Comparison of ENCODE assay signal across 32 cellular contexts in the genomic region with DNA sequence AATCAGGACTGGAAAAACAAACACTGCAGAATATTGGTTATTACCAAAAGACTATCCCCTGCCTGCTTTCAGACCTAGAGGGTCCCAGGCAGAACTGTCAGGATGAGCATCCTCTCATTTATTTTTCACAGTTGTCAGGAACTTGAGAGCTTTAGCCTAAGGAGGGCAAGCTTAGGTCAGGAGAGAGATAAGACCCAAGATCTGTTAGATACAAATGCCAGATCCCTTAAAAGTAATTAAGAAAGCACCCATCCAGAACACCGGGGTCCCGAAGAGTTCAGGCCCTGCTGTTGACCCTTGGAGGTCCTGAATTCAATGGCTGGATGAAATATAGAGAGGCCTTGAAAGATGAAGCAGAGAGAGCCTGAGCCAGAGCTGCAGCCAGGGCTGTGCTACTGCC. TPM values are rescaled to one million over a fixed set of nuclear protein-coding genes. Genes with fewer than 3 reads are reported as not detected.
"Had no signal": no experiment of that assay in that cellular context is flagged by ENCODE, and none has a peak within 500 bp of the region (broad histone marks: within the 10 kb centered on the region; RNA-seq: fewer than 3 reads in every experiment).

No MANE protein-coding gene starts in this region.

- H3K4me1 Mint-ChIP-seq: naive B cell; stimulated activated naive B cell treated with anti-CD40 and anti-IgM and Interleukin-4, amounts not matched to agents 10 μg/mL and 1 μg/mL and 100 μg/mL, for 72 hours had no signal

- DNase-seq: cerebellar nuclear complex; dorsolateral prefrontal cortex; effector CD4-positive, alpha-beta T cell; foreskin fibroblast; gastrocnemius medialis; head of caudate nucleus; kidney; left lung; mammary epithelial cell; mucosa of descending colon; naive B cell; occipital lobe; ovary; posterior cingulate gyrus; psoas muscle; right cardiac atrium; spleen; stimulated activated naive B cell treated with anti-CD40 and anti-IgM and Interleukin-4, amounts not matched to agents 10 μg/mL and 1 μg/mL and 100 μg/mL, for 72 hours; upper lobe of right lung; uterus had no signal

- H3K27ac ChIP-seq: dorsolateral prefrontal cortex, epithelial cell of prostate, gastrocnemius medialis, hepatocyte, left lung, ovary, psoas muscle, skin epidermis, spleen, thoracic aorta, tibial nerve, upper lobe of right lung, uterus had no signal

- H3K9me3 Mint-ChIP-seq: naive B cell; natural killer cell treated with Interleukin-12 subunit alpha and Interleukin-12 subunit beta and Interleukin-15 and Interleukin-18, amount 100 ng/mL, for 72 hours; stimulated activated naive B cell treated with anti-CD40 and anti-IgM and Interleukin-4, amounts not matched to agents 10 μg/mL and 1 μg/mL and 100 μg/mL, for 72 hours; stimulated activated naive CD8-positive, alpha-beta T cell treated with anti-CD3 and anti-CD28 coated beads, Interleukin-15, Interleukin-2, amounts not matched to agents 100 ng/mL and 50 ng/mL, for 24 hours had no signal

- H3K4me1 ChIP-seq: gastrocnemius medialis, left lung, psoas muscle, spleen, tibial nerve, upper lobe of right lung, uterus had no signal

- H3K36me3 ChIP-seq: gastrocnemius medialis, left lung, ovary, spleen, thoracic aorta, tibial nerve, upper lobe of right lung, uterus had no signal

- H3K27ac Mint-ChIP-seq: natural killer cell treated with Interleukin-12 subunit alpha and Interleukin-12 subunit beta and Interleukin-15 and Interleukin-18, amount 100 ng/mL, for 72 hours; stimulated activated naive B cell treated with anti-CD40 and anti-IgM and Interleukin-4, amounts not matched to agents 10 μg/mL and 1 μg/mL and 100 μg/mL, for 72 hours; stimulated activated naive CD8-positive, alpha-beta T cell treated with anti-CD3 and anti-CD28 coated beads, Interleukin-15, Interleukin-2, amounts not matched to agents 100 ng/mL and 50 ng/mL, for 24 hours had no signal

- H3K4me3 Mint-ChIP-seq: naive B cell; natural killer cell treated with Interleukin-12 subunit alpha and Interleukin-12 subunit beta and Interleukin-15 and Interleukin-18, amount 100 ng/mL, for 72 hours; stimulated activated naive B cell treated with anti-CD40 and anti-IgM and Interleukin-4, amounts not matched to agents 10 μg/mL and 1 μg/mL and 100 μg/mL, for 72 hours; stimulated activated naive CD8-positive, alpha-beta T cell treated with anti-CD3 and anti-CD28 coated beads, Interleukin-15, Interleukin-2, amounts not matched to agents 100 ng/mL and 50 ng/mL, for 24 hours had no signal

- H3K4me3 ChIP-seq: dorsolateral prefrontal cortex, gastrocnemius medialis, hepatocyte, left lung, mucosa of descending colon, ovary, psoas muscle, skin epidermis, spleen, thoracic aorta, tibial nerve, upper lobe of right lung, uterus had no signal

- H3K27me3 Mint-ChIP-seq: naive B cell; stimulated activated naive CD8-positive, alpha-beta T cell treated with anti-CD3 and anti-CD28 coated beads, Interleukin-15, Interleukin-2, amounts not matched to agents 100 ng/mL and 50 ng/mL, for 24 hours had no signal

- H3K9me3 ChIP-seq: gastrocnemius medialis, left lung, mucosa of descending colon, ovary, psoas muscle, spleen, thoracic aorta, tibial nerve, upper lobe of right lung, uterus had no signal

- H3K36me3 Mint-ChIP-seq: naive B cell; natural killer cell treated with Interleukin-12 subunit alpha and Interleukin-12 subunit beta and Interleukin-15 and Interleukin-18, amount 100 ng/mL, for 72 hours; stimulated activated naive B cell treated with anti-CD40 and anti-IgM and Interleukin-4, amounts not matched to agents 10 μg/mL and 1 μg/mL and 100 μg/mL, for 72 hours had no signal

RNA-seq across cellular contexts. Expression of a gene that starts 5.9 kb away (rescaled TPM):
- total RNA-seq: dorsolateral prefrontal cortex; esophagus mucosa; gastrocnemius medialis; glomerular endothelial cell; hepatocyte; kidney; left lung; lower leg skin; mammary epithelial cell; mesenteric fat pad; mucosa of descending colon; natural killer cell treated with Interleukin-12 subunit alpha and Interleukin-12 subunit beta and Interleukin-15 and Interleukin-18, amount 100 ng/mL, for 72 hours; occipital lobe; ovary; psoas muscle; renal cortical epithelial cell; right cardiac atrium; spleen; thoracic aorta; tibial nerve; upper lobe of right lung; uterus had no signal
- polyA plus RNA-seq: hepatocyte, mammary epithelial cell, ovary, psoas muscle, right cardiac atrium had no signal

RNA-seq across cellular contexts. Expression of a gene that starts 9.2 kb away (rescaled TPM):
- total RNA-seq: dorsolateral prefrontal cortex; esophagus mucosa; gastrocnemius medialis; glomerular endothelial cell; hepatocyte; left lung; lower leg skin; mammary epithelial cell; mesenteric fat pad; mucosa of descending colon; natural killer cell treated with Interleukin-12 subunit alpha and Interleukin-12 subunit beta and Interleukin-15 and Interleukin-18, amount 100 ng/mL, for 72 hours; occipital lobe; psoas muscle; renal cortical epithelial cell; right cardiac atrium; spleen; thoracic aorta; tibial nerve; upper lobe of right lung; uterus had no signal
- polyA plus RNA-seq: hepatocyte, mammary epithelial cell, psoas muscle, right cardiac atrium, spleen had no signal

RNA-seq across cellular contexts. Expression of a gene that starts 17.3 kb away (rescaled TPM):
- total RNA-seq: esophagus mucosa; gastrocnemius medialis; glomerular endothelial cell; hepatocyte; kidney; left lung; lower leg skin; mesenteric fat pad; mucosa of descending colon; natural killer cell treated with Interleukin-12 subunit alpha and Interleukin-12 subunit beta and Interleukin-15 and Interleukin-18, amount 100 ng/mL, for 72 hours; occipital lobe; psoas muscle; renal cortical epithelial cell; right cardiac atrium; spleen; thoracic aorta; tibial nerve; upper lobe of right lung; uterus had no signal
- polyA plus RNA-seq: hepatocyte, mammary epithelial cell, ovary, psoas muscle, right cardiac atrium, spleen had no signal

RNA-seq across cellular contexts. Expression of a gene that starts 22.4 kb away (rescaled TPM):
- total RNA-seq: dorsolateral prefrontal cortex; esophagus mucosa; gastrocnemius medialis; glomerular endothelial cell; hepatocyte; kidney; left lung; lower leg skin; mammary epithelial cell; mesenteric fat pad; mucosa of descending colon; natural killer cell treated with Interleukin-12 subunit alpha and Interleukin-12 subunit beta and Interleukin-15 and Interleukin-18, amount 100 ng/mL, for 72 hours; occipital lobe; ovary; psoas muscle; renal cortical epithelial cell; right cardiac atrium; spleen; thoracic aorta; tibial nerve; upper lobe of right lung; uterus had no signal
- polyA plus RNA-seq: hepatocyte, mammary epithelial cell, psoas muscle, right cardiac atrium, spleen had no signal
